25 cellular contexts compared by ENCODE assay signal in the genomic region with DNA sequence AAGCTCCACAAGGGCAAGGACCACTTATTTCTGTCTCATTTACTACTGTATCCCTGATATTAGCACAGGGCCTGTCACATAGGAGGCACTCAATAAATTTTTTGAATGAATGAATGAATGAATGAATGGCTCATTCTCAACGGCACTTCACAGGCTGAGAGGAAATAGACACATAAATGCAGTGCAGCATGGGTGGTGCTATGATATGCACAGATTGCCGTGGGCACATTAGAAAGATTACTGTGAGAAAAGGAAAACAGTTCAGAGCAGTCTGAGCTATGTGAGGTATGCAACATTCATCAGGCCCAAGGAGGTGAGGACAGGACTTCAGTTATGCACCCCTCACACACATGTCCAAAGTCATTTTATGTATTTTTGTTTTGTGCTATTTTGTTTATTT. TPM values are rescaled to one million over a fixed set of nuclear protein-coding genes. Genes with fewer than 3 reads are reported as not detected.
DNase-seq lines count a peak whose midpoint lies in the region; TF ChIP-seq lines count a peak whose summit lies in the region.
"Had no signal": no experiment of that assay in that cellular context is flagged by ENCODE, and none has a peak within 500 bp of the region (broad histone marks: within the 10 kb centered on the region; RNA-seq: fewer than 3 reads in every experiment).

No MANE protein-coding gene starts in this region.

- no peaks in the 10 kb centered on the region for H3K79me1 ChIP-seq in neuronal stem cell (ENCODE audit: low read depth, low read length)
- H3K79me1 ChIP-seq in mesenchymal stem cell (replicated peaks; ENCODE audit: low read length, poor library complexity, severe bottlenecking): no peaks in the 10 kb centered on the region

- H3K9ac ChIP-seq in adipocyte (ENCODE audit: low read length) (no peak overlapping the region), neuronal stem cell (ENCODE audit: low read depth, low read length, poor library complexity) (no peak overlapping the region), mesenchymal stem cell (ENCODE audit: low read length) (no peak overlapping the region)

- H3K27ac Mint-ChIP-seq in type B pancreatic cell: peak overlapping the region; percentile 81

- no peak overlapping the region for H2AFZ ChIP-seq in neuronal stem cell (ENCODE audit: low read length)
- no peak overlapping the region for H2AFZ ChIP-seq in mesenchymal stem cell (ENCODE audit: low read depth, low read length)
- H2AFZ ChIP-seq: PC-9 had no signal

- no peak overlapping the region for H3K4ac ChIP-seq in neuronal stem cell (ENCODE audit: low read length)
- H3K4ac ChIP-seq in mesenchymal stem cell (ENCODE audit: low read depth in 1 of 2, low read length in 2 of 2): no peak overlapping the region

- H3K36me3 Mint-ChIP-seq in type B pancreatic cell: no peaks in the 10 kb centered on the region
- H3K36me3 Mint-ChIP-seq: CD14-positive monocyte had no signal

- H3K4me2 ChIP-seq in neuronal stem cell (ENCODE audit: insufficient read depth, low read length, poor library complexity, severe bottlenecking) (no peak overlapping the region), mesenchymal stem cell (ENCODE audit: low read length, poor library complexity, severe bottlenecking) (no peak overlapping the region)
- H3K4me2 ChIP-seq: A549, PC-9 had no signal

- H3K18ac ChIP-seq in neuronal stem cell (ENCODE audit: low read length) (no peak overlapping the region), mesenchymal stem cell (ENCODE audit: low read depth in 1 of 2, low read length in 2 of 2) (peak overlapping the region in 1 of 2 experiments; percentile 34)

- H3K14ac ChIP-seq in neuronal stem cell (ENCODE audit: low read length): no peak overlapping the region
- H3K14ac ChIP-seq in mesenchymal stem cell (ENCODE audit: low read length in 2 of 2): no peak overlapping the region

- H3K27me3 ChIP-seq in adipocyte (replicated peaks; ENCODE audit: control insufficient read depth, insufficient read depth, low read length): no peaks in the 10 kb centered on the region
- H3K27me3 ChIP-seq in neuronal stem cell (ENCODE audit: control insufficient read depth in 3 of 3, insufficient read depth in 3 of 3, low read depth in 1 of 3, low read length in 3 of 3): no peaks in the 10 kb centered on the region
- H3K27me3 ChIP-seq in mesenchymal stem cell (ENCODE audit: control insufficient read depth in 1 of 2, insufficient read depth in 1 of 2, low read length in 2 of 2): no peaks in the 10 kb centered on the region
- H3K27me3 ChIP-seq: BE2C, MG63 had no signal

- H4K8ac ChIP-seq in neuronal stem cell (ENCODE audit: low read depth, low read length) (no peak overlapping the region), mesenchymal stem cell (ENCODE audit: low read length) (no peak overlapping the region)

- H3K9me3 ChIP-seq in adipocyte (ENCODE audit: control insufficient read depth, low read length) (no peaks in the 10 kb centered on the region), neuronal stem cell (replicated peaks in 1 of 2; ENCODE audit: control insufficient read depth in 2 of 2, insufficient read depth in 1 of 2, low read depth in 1 of 2, low read length in 2 of 2) (no peaks in the 10 kb centered on the region), mesenchymal stem cell (ENCODE audit: control insufficient read depth, low read length) (no peaks in the 10 kb centered on the region)
- H3K9me3 ChIP-seq: A549, BE2C, MG63 had no signal

- H2AK5ac ChIP-seq in neuronal stem cell (ENCODE audit: low read depth, low read length): no peak overlapping the region
- H2AK5ac ChIP-seq in mesenchymal stem cell (ENCODE audit: low read length, severe bottlenecking): no peak overlapping the region

- H2BK5ac ChIP-seq in neuronal stem cell (ENCODE audit: low read length) (no peak overlapping the region), mesenchymal stem cell (ENCODE audit: low read depth, low read length, poor library complexity, severe bottlenecking) (no peak overlapping the region)

- H3K4me3 ChIP-seq in adipocyte (ENCODE audit: low read length) (no peak overlapping the region), neuronal stem cell (ENCODE audit: low read length in 2 of 2) (no peak overlapping the region), mesenchymal stem cell (ENCODE audit: insufficient read depth in 1 of 2, low read depth in 1 of 2, low read length in 2 of 2) (no peak overlapping the region)
- H3K4me3 ChIP-seq: A549, MG63, PC-9 had no signal

- no CpG with 5 or more reads among the region's 2 CpGs for WGBS in neuronal stem cell (ENCODE audit: extremely low coverage in 2 of 2, insufficient read length in 2 of 2, insufficient replicate concordance in 1 of 2), 2 donors
- 84% methylated on average over 2 of the region's 2 CpGs for whole genome bisulfite sequencing in mesenchymal stem cell

- H3K4me1 ChIP-seq in adipocyte (ENCODE audit: control insufficient read depth, insufficient read depth, low read length): no peaks in the 10 kb centered on the region
- no peaks in the 10 kb centered on the region for H3K4me1 ChIP-seq in neuronal stem cell (ENCODE audit: control insufficient read depth in 2 of 2, insufficient read depth in 1 of 2, low read depth in 1 of 2, low read length in 2 of 2)
- H3K4me1 ChIP-seq in mesenchymal stem cell (ENCODE audit: control insufficient read depth, insufficient read depth, low read depth, low read length): no peaks in the 10 kb centered on the region
- H3K4me1 ChIP-seq: A549, BE2C had no signal

- TF ChIP-seq CTCF in type B pancreatic cell (conservative IDR thresholded peaks at IDR 0.05): no peak

- H4K91ac ChIP-seq in neuronal stem cell (ENCODE audit: low read depth, low read length, poor library complexity) (no peak overlapping the region), mesenchymal stem cell (ENCODE audit: low read length) (no peak overlapping the region)

- no peaks in the 10 kb centered on the region for H3K36me3 ChIP-seq in adipocyte (ENCODE audit: control insufficient read depth, insufficient read depth, low read length, severe bottlenecking)
- peaks cover 0 to 3% of the 10 kb centered on the region in 2 donors for H3K36me3 ChIP-seq in neuronal stem cell (replicated peaks in 1 of 2; ENCODE audit: control insufficient read depth in 2 of 2, insufficient read depth in 2 of 2, low read length in 2 of 2)
- peaks cover 0 to 7% of the 10 kb centered on the region in 2 experiments for H3K36me3 ChIP-seq in mesenchymal stem cell (ENCODE audit: control insufficient read depth in 1 of 2, insufficient read depth in 2 of 2, low read depth in 1 of 2, low read length in 2 of 2)
- H3K36me3 ChIP-seq: BE2C, MG63 had no signal

- H3K27me3 Mint-ChIP-seq in type B pancreatic cell: no peaks in the 10 kb centered on the region

- no peaks in the 10 kb centered on the region for H3K4me1 Mint-ChIP-seq in type B pancreatic cell (ENCODE audit: unreplicated experiment)
- H3K4me1 Mint-ChIP-seq: CD14-positive monocyte had no signal

- no peak overlapping the region for H2BK15ac ChIP-seq in neuronal stem cell (ENCODE audit: low read length)
- no peak overlapping the region for H2BK15ac ChIP-seq in mesenchymal stem cell (ENCODE audit: low read depth, poor library complexity, severe bottlenecking)

- H2BK12ac ChIP-seq in neuronal stem cell (ENCODE audit: low read length) (no peak overlapping the region), mesenchymal stem cell (ENCODE audit: low read length in 2 of 2) (no peak overlapping the region)

- H2BK120ac ChIP-seq in neuronal stem cell (ENCODE audit: low read depth, low read length) (no peak overlapping the region), mesenchymal stem cell (ENCODE audit: low read depth, low read length) (no peak overlapping the region)

- H3K4me3 Mint-ChIP-seq in type B pancreatic cell: no peak overlapping the region
- H3K4me3 Mint-ChIP-seq: CD14-positive monocyte had no signal

- no peak overlapping the region for H3K27ac ChIP-seq in neuronal stem cell (replicated peaks; ENCODE audit: low read length)
- no peak overlapping the region for H3K27ac ChIP-seq in mesenchymal stem cell (ENCODE audit: low read length, poor library complexity, severe bottlenecking)
- H3K27ac ChIP-seq: A549, PC-9, RWPE1 had no signal

- no peak overlapping the region for H3K23ac ChIP-seq in neuronal stem cell (ENCODE audit: low read depth, low read length, poor library complexity)
- no peak overlapping the region for H3K23ac ChIP-seq in mesenchymal stem cell (ENCODE audit: low read length in 2 of 2)

- H3K9me3 Mint-ChIP-seq in type B pancreatic cell: no peaks in the 10 kb centered on the region

- DNase-seq in EH (ENCODE audit: low read depth) (peak; percentile 22), adipocyte (ENCODE audit: low read depth) (peak; percentile 40), hepatic stellate cell (ENCODE audit: low spot score) (peak; percentile 3), type B pancreatic cell (ENCODE audit: extremely low spot score, unreplicated experiment) (no peak), T-helper 1 cell (no peak), neuronal stem cell (ENCODE audit: low spot score) (no peak), mesenchymal stem cell (no peak)
- DNase-seq: BE2C, Calu3, DMS79 treated with DMSO at 0.1 percent for 48 hours, H7, KG1, MG63, NCI-H1105 treated with DMSO at 0.1 percent for 48 hours, NCI-H146, NCI-H1930, NCI-H2107, NCI-H446 treated with DMSO at 0.1 percent for 48 hours, NCI-H526 treated with DMSO at 0.1 percent for 48 hours, PC-9, SHP77 had no signal

RNA-seq across cellular contexts. Expression of a gene that starts 6.4 kb away (rescaled TPM):
- total RNA-seq in type B pancreatic cell (ENCODE audit: low replicate concordance): 39.2 and 46.3 TPM in 2 replicates
- 10.4 TPM for polyA plus RNA-seq in neuronal stem cell (2013, experiment 1 of 2)
- 10.7 TPM for polyA plus RNA-seq in neuronal stem cell (2013, experiment 2 of 2)
- polyA plus RNA-seq in mesenchymal stem cell (2013, experiment 1 of 2): 13.2 TPM
- polyA plus RNA-seq in mesenchymal stem cell (2013, experiment 2 of 2): 12.8 TPM

RNA-seq across cellular contexts. Expression of a gene that starts 32.7 kb away (rescaled TPM):
- total RNA-seq in type B pancreatic cell (ENCODE audit: low replicate concordance): 33.1 and 67.0 TPM in 2 replicates
- polyA plus RNA-seq in neuronal stem cell (2013, experiment 1 of 2): 0.96 TPM
- polyA plus RNA-seq in neuronal stem cell (2013, experiment 2 of 2): 1.1 TPM
- polyA plus RNA-seq in mesenchymal stem cell (2013, experiment 1 of 2): 1.3 TPM
- 1.2 TPM for polyA plus RNA-seq in mesenchymal stem cell (2013, experiment 2 of 2)
- total RNA-seq: SK-MEL-5 had no signal

RNA-seq across cellular contexts. Expression of a gene that starts 44.0 kb away (rescaled TPM):
- total RNA-seq in type B pancreatic cell (ENCODE audit: low replicate concordance): 2.8 and 10.3 TPM in 2 replicates
- polyA plus RNA-seq in neuronal stem cell (2013, experiment 1 of 2): 20.4 TPM
- 22.5 TPM for polyA plus RNA-seq in neuronal stem cell (2013, experiment 2 of 2)
- polyA plus RNA-seq in mesenchymal stem cell (2013, experiment 1 of 2): 0.18 TPM
- polyA plus RNA-seq in mesenchymal stem cell (2013, experiment 2 of 2): 0.79 TPM
- polyA plus RNA-seq: CD14-positive monocyte had no signal

Comparison
In these comparisons a context has a peak if more than half of its experiments do, and no peak if none do; other contexts are left out.
1. DNase-seq: peak in EH (single experiment), adipocyte (single experiment) and hepatic stellate cell (single experiment); none in type B pancreatic cell (single experiment), T-helper 1 cell (0 of 5), neuronal stem cell (single experiment) and mesenchymal stem cell (single experiment).